Comparison of ENCODE assay signal across 14 cellular contexts in genomic region chr11:11463397-11463796, GRCh38.
DNase-seq lines count a peak whose midpoint lies in the region; ATAC-seq lines count a peak whose summit lies in the region.
"Had no signal": no experiment of that assay in that cellular context is flagged by ENCODE, and none has a peak within 500 bp of the region (broad histone marks: within the 10 kb centered on the region; RNA-seq: fewer than 3 reads in every experiment).

No MANE protein-coding gene starts in this region.

- intact Hi-C loops in activated CD4-positive, alpha-beta T cell treated with anti-CD3 and anti-CD28 coated beads for 36 hours (cut with DNase I, micrococcal nuclease), result no loop called here

- H3K9me3 ChIP-seq in BLaER1 treated with 17β-estradiol and CSF1 and Interleukin-3, amounts not matched to agents 10 nM and 100 nM (replicated peaks in 1 of 11), result no peaks in the 10 kb centered on the region

- no peaks in the 10 kb centered on the region for H3K36me3 ChIP-seq in BLaER1 treated with 17β-estradiol and CSF1 and Interleukin-3, amounts not matched to agents 10 nM and 100 nM

- DNase-seq in HuH-7 (ENCODE audit: low spot score) (peak; percentile 15), NCI-H82 (lab: John Stamatoyannopoulos, UW) (peak; percentile 92), left kidney (ENCODE audit: low read depth, low spot score) (peak; percentile 87), OCI-M2 (lab: John Stamatoyannopoulos, UW; ENCODE audit: unreplicated experiment) (no peak)
- DNase-seq in activated CD4-positive, alpha-beta T cell treated with anti-CD3 and anti-CD28 coated beads for 36 hours, result no peak
- DNase-seq in activated naive CD8-positive, alpha-beta T cell treated with anti-CD3 and anti-CD28 coated beads, Interleukin-2, amount 50 U/mL, for 24 hours, result no peak
- DNase-seq: amniotic stem cell; effector memory CD4-positive, alpha-beta T cell; trophoblast cell had no signal

- H3K9me3 Mint-ChIP-seq in activated CD4-positive, alpha-beta T cell treated with anti-CD3 and anti-CD28 coated beads for 36 hours (ENCODE audit: low read depth), result no peaks in the 10 kb centered on the region
- H3K9me3 Mint-ChIP-seq in activated naive CD8-positive, alpha-beta T cell treated with anti-CD3 and anti-CD28 coated beads, Interleukin-2, amount 50 U/mL, for 24 hours, result no peaks in the 10 kb centered on the region

- no peak overlapping the region for H3K4me3 Mint-ChIP-seq in activated CD4-positive, alpha-beta T cell treated with anti-CD3 and anti-CD28 coated beads for 36 hours
- no peak overlapping the region for H3K4me3 Mint-ChIP-seq in activated naive CD8-positive, alpha-beta T cell treated with anti-CD3 and anti-CD28 coated beads, Interleukin-2, amount 50 U/mL, for 24 hours
- H3K4me3 Mint-ChIP-seq: B cell had no signal

- no peak overlapping the region for H3K9ac ChIP-seq in BLaER1 treated with 17β-estradiol and CSF1 and Interleukin-3, amounts not matched to agents 10 nM and 100 nM
- H3K9ac ChIP-seq: KMS-11 had no signal

- H3K4me1 ChIP-seq in BLaER1 treated with 17β-estradiol and CSF1 and Interleukin-3, amounts not matched to agents 10 nM and 100 nM, result peaks cover 0 to 16% (median 9%) of the 10 kb centered on the region in 10 experiments; a peak in 11 of 20 replicates

- no peak for ATAC-seq in activated CD4-positive, alpha-beta T cell treated with anti-CD3 and anti-CD28 coated beads for 36 hours
- ATAC-seq in GM18519 (IDR thresholded peaks at IDR 0.05; ENCODE audit: low FRiP score, unreplicated experiment), result no peak
- no peak for ATAC-seq in activated naive CD8-positive, alpha-beta T cell treated with anti-CD3 and anti-CD28 coated beads, Interleukin-2, amount 50 U/mL, for 24 hours

- peaks cover 0 to 11% (median 0%) of the 10 kb centered on the region in 11 experiments; a peak in 2 of 22 replicates for H3K27me3 ChIP-seq in BLaER1 treated with 17β-estradiol and CSF1 and Interleukin-3, amounts not matched to agents 10 nM and 100 nM

- H3K4me2 ChIP-seq in BLaER1 treated with 17β-estradiol and CSF1 and Interleukin-3, amounts not matched to agents 10 nM and 100 nM, result peak overlapping the region in 7 of 11 experiments; percentile 14 to 46 (median 35); a peak in 9 of 22 replicates
- H3K4me2 ChIP-seq: KMS-11 had no signal

- no peaks in the 10 kb centered on the region for H3K36me3 Mint-ChIP-seq in activated CD4-positive, alpha-beta T cell treated with anti-CD3 and anti-CD28 coated beads for 36 hours (ENCODE audit: low read depth)
- H3K36me3 Mint-ChIP-seq in activated naive CD8-positive, alpha-beta T cell treated with anti-CD3 and anti-CD28 coated beads, Interleukin-2, amount 50 U/mL, for 24 hours (ENCODE audit: low read depth), result no peaks in the 10 kb centered on the region

- no peaks in the 10 kb centered on the region for H3K27me3 Mint-ChIP-seq in activated CD4-positive, alpha-beta T cell treated with anti-CD3 and anti-CD28 coated beads for 36 hours
- H3K27me3 Mint-ChIP-seq in activated naive CD8-positive, alpha-beta T cell treated with anti-CD3 and anti-CD28 coated beads, Interleukin-2, amount 50 U/mL, for 24 hours, result no peaks in the 10 kb centered on the region

- POLR2A ChIA-PET in activated CD4-positive, alpha-beta T cell treated with anti-CD3 and anti-CD28 coated beads for 36 hours (lab: Charles Lee), result no interaction called here

- CTCF ChIA-PET in activated CD4-positive, alpha-beta T cell treated with anti-CD3 and anti-CD28 coated beads for 36 hours (lab: Charles Lee), result no interaction called here

- no peak overlapping the region for H3K4me3 ChIP-seq in BLaER1 treated with 17β-estradiol and CSF1 and Interleukin-3, amounts not matched to agents 10 nM and 100 nM
- H3K4me3 ChIP-seq: skin epidermis had no signal

- peaks cover 0 to 5% (median 0%) of the 10 kb centered on the region in 11 experiments; a peak in 4 of 22 replicates for H4K20me1 ChIP-seq in BLaER1 treated with 17β-estradiol and CSF1 and Interleukin-3, amounts not matched to agents 10 nM and 100 nM

- H3K4me1 Mint-ChIP-seq in activated CD4-positive, alpha-beta T cell treated with anti-CD3 and anti-CD28 coated beads for 36 hours, result no peaks in the 10 kb centered on the region
- H3K4me1 Mint-ChIP-seq in activated naive CD8-positive, alpha-beta T cell treated with anti-CD3 and anti-CD28 coated beads, Interleukin-2, amount 50 U/mL, for 24 hours, result no peaks in the 10 kb centered on the region
- H3K4me1 Mint-ChIP-seq: B cell had no signal

- no peak overlapping the region for H3K27ac Mint-ChIP-seq in activated CD4-positive, alpha-beta T cell treated with anti-CD3 and anti-CD28 coated beads for 36 hours
- no peak overlapping the region for H3K27ac Mint-ChIP-seq in activated naive CD8-positive, alpha-beta T cell treated with anti-CD3 and anti-CD28 coated beads, Interleukin-2, amount 50 U/mL, for 24 hours
- H3K27ac Mint-ChIP-seq: B cell had no signal

- H3K27ac ChIP-seq in BLaER1 treated with 17β-estradiol and CSF1 and Interleukin-3, amounts not matched to agents 10 nM and 100 nM, result no peak overlapping the region
- H3K27ac ChIP-seq: KMS-11 had no signal

Comparison
In these comparisons a context has a peak if more than half of its experiments do, and no peak if none do; other contexts are left out.
1. DNase-seq: peak in HuH-7 (single experiment), NCI-H82 (single experiment) and left kidney (single experiment); none in activated CD4-positive, alpha-beta T cell treated with anti-CD3 and anti-CD28 coated beads for 36 hours (single experiment), activated naive CD8-positive, alpha-beta T cell treated with anti-CD3 and anti-CD28 coated beads, Interleukin-2, amount 50 U/mL, for 24 hours (single experiment) and OCI-M2 (single experiment).